8 cellular contexts compared by ENCODE assay signal in genomic region chr6:143745160-143746133, GRCh38.
DNase-seq lines count a peak whose midpoint lies in the region; ATAC-seq and TF ChIP-seq lines count a peak whose summit lies in the region.

No MANE protein-coding gene starts in this region.

- peak overlapping the region; percentile 66 to 82 (median 78) for H3K27ac ChIP-seq in transverse colon

- intact Hi-C loops in transverse colon (cut with DNase I; ENCODE audit: low total_unique reads) = no loop called here
- intact Hi-C loops in posterior cingulate gyrus (cut with DNase I) = no loop called here

- H3K4me3 ChIP-seq in transverse colon = peak overlapping the region in 2 of 4 donors; percentile 1 to 13

- WGBS in transverse colon (ENCODE audit: low coverage in 1 of 2), 2 donors = 20 to 43% methylated on average over 9 to 22 of the region's 22 CpGs

- no peaks in the 10 kb centered on the region for H3K27me3 ChIP-seq in transverse colon

- DNase-seq in NCI-H1092 treated with DMSO at 0.1 percent for 48 hours (lab: John Stamatoyannopoulos, UW) (peak; percentile 56), brain pericyte (ENCODE audit: low read depth, low spot score) (peak; percentile 29), left kidney (ENCODE audit: low read depth, low spot score) (peak; percentile 82), transverse colon (peak; percentile 62), posterior cingulate gyrus (no peak)
- no peak for DNase-seq in activated naive CD4-positive, alpha-beta T cell treated with anti-CD3 and anti-CD28 coated beads, Interleukin-2, amount 50 U/mL, for 16 hours

- H3K4me1 ChIP-seq in transverse colon = peaks cover 18 to 61% (median 46%) of the 10 kb centered on the region in 4 donors

- no peak for TF ChIP-seq EP300 in transverse colon (IDR thresholded peaks at IDR 0.05; ENCODE audit: low read depth)

- TF ChIP-seq CTCF in transverse colon (IDR thresholded peaks at IDR 0.05) = no peak

- TF ChIP-seq POLR2A in transverse colon (IDR thresholded peaks at IDR 0.05) = peak; percentile 30

- no peaks in the 10 kb centered on the region for H3K36me3 ChIP-seq in transverse colon

- in situ Hi-C loops in transverse colon (cut with MboI; ENCODE audit: low pct_ligation_motif_present in 1 of 4, low pct_unique_long_range_greater_than_20kb in 1 of 4, low sequenced_read_pairs in 3 of 4) = no loop called here

- ATAC-seq in GM21528 (IDR thresholded peaks at IDR 0.05; ENCODE audit: low FRiP score, unreplicated experiment) (no peak), HG03025 (IDR thresholded peaks at IDR 0.05; ENCODE audit: low FRiP score, unreplicated experiment) (no peak)

- no peaks in the 10 kb centered on the region for H3K9me3 ChIP-seq in transverse colon

Comparison
In these comparisons a context has a peak if more than half of its experiments do, and no peak if none do; other contexts are left out.
1. DNase-seq: peak in NCI-H1092 treated with DMSO at 0.1 percent for 48 hours (single experiment), brain pericyte (single experiment), left kidney (single experiment) and transverse colon (single experiment); none in posterior cingulate gyrus (0 of 10) and activated naive CD4-positive, alpha-beta T cell treated with anti-CD3 and anti-CD28 coated beads, Interleukin-2, amount 50 U/mL, for 16 hours (single experiment).